In the genomic region with DNA sequence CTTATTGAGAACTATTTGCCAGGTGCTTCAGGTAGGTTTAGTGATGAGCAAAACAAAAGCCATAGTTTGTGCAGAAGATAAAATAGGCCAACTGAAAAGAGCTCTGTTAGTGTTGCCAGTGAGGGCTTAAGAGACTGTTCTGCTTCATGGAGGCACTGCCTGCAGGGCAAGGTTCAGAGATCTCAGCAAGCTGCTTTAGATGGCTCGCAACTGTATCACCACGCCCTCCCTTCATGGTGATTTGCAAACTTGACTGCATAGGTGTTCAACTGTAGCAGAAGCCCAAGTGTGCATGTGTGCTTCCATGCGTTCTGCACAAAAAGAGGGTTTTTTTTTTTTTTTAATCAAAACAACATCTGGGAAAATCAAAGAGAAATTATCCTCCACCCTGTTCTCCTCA, we compare ENCODE assay signal across 16 cellular contexts.
DNase-seq lines count a peak whose midpoint lies in the region; ATAC-seq and TF ChIP-seq lines count a peak whose summit lies in the region.
"Had no signal": no experiment of that assay in that cellular context is flagged by ENCODE, and none has a peak within 500 bp of the region (broad histone marks: within the 10 kb centered on the region; RNA-seq: fewer than 3 reads in every experiment).

No MANE protein-coding gene starts in this region.

- ATAC-seq in esophagus mucosa (peak; percentile 34), HG03571 (IDR thresholded peaks at IDR 0.05; ENCODE audit: unreplicated experiment) (no peak)

- peak overlapping the region; percentile 59; the same call in 1 of the 2 replicates for H3K27ac ChIP-seq in ACC112 (ENCODE audit: low read depth, low read length)
- H3K27ac ChIP-seq: KMS-11 had no signal

- H3K4me3 ChIP-seq in ACC112 (ENCODE audit: low read depth, low read length), result no peak overlapping the region

- DNase-seq in NCI-H2227 treated with DMSO at 0.1 percent for 48 hours (lab: John Stamatoyannopoulos, UW) (peak; percentile 96), osteocyte (ENCODE audit: extremely low spot score, unreplicated experiment) (no peak), NCI-H1048 (lab: John Stamatoyannopoulos, UW) (no peak), MV-4-11 (lab: John Stamatoyannopoulos, UW) (no peak)
- DNase-seq: C1 segment of cervical spinal cord; CD8-positive, alpha-beta memory T cell; GOT3; NCI-H1436 treated with DMSO at 0.1 percent for 48 hours; NCI-H2029 treated with DMSO at 0.1 percent for 48 hours; NCI-H510A treated with DMSO at 0.1 percent for 48 hours; NCI-H774; Right ventricle myocardium superior had no signal

- peaks cover 49% of the 10 kb centered on the region for H3K4me1 Mint-ChIP-seq in osteocyte (ENCODE audit: unreplicated experiment)

- no peaks in the 10 kb centered on the region for H3K27me3 Mint-ChIP-seq in osteocyte (ENCODE audit: unreplicated experiment)
- H3K27me3 Mint-ChIP-seq: CD8-positive, alpha-beta memory T cell had no signal

- H3K79me2 ChIP-seq in ACC112 (ENCODE audit: control insufficient read depth, insufficient read depth, low read length, unreplicated experiment), result peaks cover 4% of the 10 kb centered on the region

- H3K4me1 ChIP-seq in ACC112 (ENCODE audit: control insufficient read depth, insufficient read depth, low read length, unreplicated experiment), result peaks cover 41% of the 10 kb centered on the region

- no peak overlapping the region for H2AFZ ChIP-seq in ACC112 (ENCODE audit: low read length, unreplicated experiment)

- H3K27ac Mint-ChIP-seq in osteocyte (ENCODE audit: unreplicated experiment), result peak overlapping the region; percentile 81
- H3K27ac Mint-ChIP-seq: CD8-positive, alpha-beta memory T cell had no signal

- H3K27me3 ChIP-seq in ACC112 (ENCODE audit: insufficient read depth, low read length), result no peaks in the 10 kb centered on the region

- peaks cover 37% of the 10 kb centered on the region for H3K36me3 ChIP-seq in ACC112 (ENCODE audit: insufficient read depth, low read length)

- TF ChIP-seq CTCF in osteocyte (IDR thresholded peaks at IDR 0.05), result no peak

- no peaks in the 10 kb centered on the region for H3K9me3 Mint-ChIP-seq in osteocyte (ENCODE audit: unreplicated experiment)
- H3K9me3 Mint-ChIP-seq: CD8-positive, alpha-beta memory T cell had no signal

- peaks cover 22% of the 10 kb centered on the region for H3K36me3 Mint-ChIP-seq in osteocyte (ENCODE audit: unreplicated experiment)

- H3K4me3 Mint-ChIP-seq in osteocyte (ENCODE audit: unreplicated experiment), result no peak overlapping the region
- H3K4me3 Mint-ChIP-seq: CD8-positive, alpha-beta memory T cell had no signal
